ENCODE assay signal across 1 cellular context in genomic region chr6:129679758-129680157, GRCh38.
A peak's percentile ranks its signal among the peaks of the same experiment; 100 is the strongest.
TF ChIP-seq lines count a peak whose summit lies in the region.

No MANE protein-coding gene starts in this region.

TF ChIP-seq in K562, 482 proteins besides CTCF, POLR2A, EP300 and RAD21 (continued from another document):
- TF ChIP-seq NKRF (IDR thresholded peaks at IDR 0.05; ENCODE audit: borderline replicate concordance), result no peak
- no peak for TF ChIP-seq ZBTB40 (IDR thresholded peaks at IDR 0.05)
- no peak for TF ChIP-seq ZBTB40 (CRISPR knock-in tag; IDR thresholded peaks at IDR 0.05)
- peak; percentile 79 for TF ChIP-seq ZNF592 (IDR thresholded peaks at IDR 0.05)
- no peak for TF ChIP-seq GABPB1 (CRISPR knock-in tag; IDR thresholded peaks at IDR 0.05)
- TF ChIP-seq THRB (CRISPR knock-in tag; conservative IDR thresholded peaks at IDR 0.05), result no peak
TF ChIP-seq in K562: peak in this region for 33.
